Comparison of ENCODE assay signal across 21 cellular contexts in genomic region chr1:218123968-218124367, GRCh38.
"Had no signal": no experiment of that assay in that cellular context is flagged by ENCODE, and none has a peak within 500 bp of the region (broad histone marks: within the 10 kb centered on the region; RNA-seq: fewer than 3 reads in every experiment).

No MANE protein-coding gene starts in this region.

- H3K4me3 ChIP-seq: coronary artery, heart left ventricle, lung, tibial nerve had no signal

- H3K36me3 Mint-ChIP-seq: activated naive CD4-positive, alpha-beta T cell treated with anti-CD3 and anti-CD28 coated beads, Interleukin-2, amount 10 ng/mL, durations not matched to agents 7 days and 5 days; mesothelial cell of epicardium had no signal

- H3K36me3 ChIP-seq: heart left ventricle, tibial nerve had no signal

- DNase-seq: activated CD4-positive, alpha-beta T cell treated with anti-CD3 and anti-CD28 coated beads, Interleukin-2, amount 10 ng/mL, durations not matched to agents 7 days and 5 days; activated CD8-positive, alpha-beta memory T cell treated with anti-CD3 and anti-CD28 coated beads, Interleukin-2, amount 50 U/mL, for 4 hours; activated naive CD4-positive, alpha-beta T cell treated with anti-CD3 and anti-CD28 coated beads, Interleukin-2, amount 10 ng/mL, durations not matched to agents 7 days and 5 days; activated naive CD8-positive, alpha-beta T cell treated with anti-CD3 and anti-CD28 coated beads, Interleukin-2, amount 50 U/mL, for 24 hours; activated T-cell treated with anti-CD3 and anti-CD28 coated beads, Interleukin-2, amount 50 U/mL, for 4 hours; aorta; heart left ventricle; kidney; occipital lobe; retina; stimulated activated CD4-positive, alpha-beta T cell treated with anti-CD3 and anti-CD28 coated beads, Interleukin-2, amount 100 ng/mL, for 24 hours; T1000 had no signal

- H3K27me3 Mint-ChIP-seq: activated CD4-positive, alpha-beta T cell treated with anti-CD3 and anti-CD28 coated beads, Interleukin-2, amount 10 ng/mL, durations not matched to agents 7 days and 5 days; activated naive CD4-positive, alpha-beta T cell treated with anti-CD3 and anti-CD28 coated beads, Interleukin-2, amount 10 ng/mL, durations not matched to agents 7 days and 5 days; activated naive CD8-positive, alpha-beta T cell treated with anti-CD3 and anti-CD28 coated beads, Interleukin-2, amount 50 U/mL, for 24 hours; central memory CD8-positive, alpha-beta T cell; stimulated activated naive CD8-positive, alpha-beta T cell treated with anti-CD3 and anti-CD28 coated beads, Interleukin-15, Interleukin-2, amounts not matched to agents 100 ng/mL and 50 ng/mL, for 24 hours had no signal

- ATAC-seq: activated CD4-positive, CD25-positive, alpha-beta regulatory T cell treated with anti-CD3 and anti-CD28 coated beads, Interleukin-2, amount 50 U/mL, for 24 hours; activated naive CD8-positive, alpha-beta T cell treated with anti-CD3 and anti-CD28 coated beads, Interleukin-2, amount 50 U/mL, for 24 hours; activated T-cell treated with anti-CD3 and anti-CD28 coated beads, Interleukin-2, amount 50 U/mL, for 4 hours; heart left ventricle; left lobe of liver had no signal

- H3K4me3 Mint-ChIP-seq: activated CD4-positive, alpha-beta T cell treated with anti-CD3 and anti-CD28 coated beads, Interleukin-2, amount 10 ng/mL, durations not matched to agents 7 days and 5 days; activated naive CD4-positive, alpha-beta T cell treated with anti-CD3 and anti-CD28 coated beads, Interleukin-2, amount 10 ng/mL, durations not matched to agents 7 days and 5 days; activated naive CD8-positive, alpha-beta T cell treated with anti-CD3 and anti-CD28 coated beads, Interleukin-2, amount 50 U/mL, for 24 hours; activated T-cell treated with anti-CD3 and anti-CD28 coated beads, Interleukin-2, amount 50 U/mL, for 4 hours; central memory CD8-positive, alpha-beta T cell; mesothelial cell of epicardium; nephron; stimulated activated naive CD8-positive, alpha-beta T cell treated with anti-CD3 and anti-CD28 coated beads, Interleukin-15, Interleukin-2, amounts not matched to agents 100 ng/mL and 50 ng/mL, for 24 hours had no signal

- H3K27ac Mint-ChIP-seq: activated CD4-positive, alpha-beta T cell treated with anti-CD3 and anti-CD28 coated beads, Interleukin-2, amount 10 ng/mL, durations not matched to agents 7 days and 5 days; activated naive CD4-positive, alpha-beta T cell treated with anti-CD3 and anti-CD28 coated beads, Interleukin-2, amount 10 ng/mL, durations not matched to agents 7 days and 5 days; activated naive CD8-positive, alpha-beta T cell treated with anti-CD3 and anti-CD28 coated beads, Interleukin-2, amount 50 U/mL, for 24 hours; mesothelial cell of epicardium; nephron; stimulated activated naive CD8-positive, alpha-beta T cell treated with anti-CD3 and anti-CD28 coated beads, Interleukin-15, Interleukin-2, amounts not matched to agents 100 ng/mL and 50 ng/mL, for 24 hours had no signal

- H3K27ac ChIP-seq: coronary artery, heart left ventricle, tibial nerve had no signal

- H3K4me1 Mint-ChIP-seq: activated CD4-positive, alpha-beta T cell treated with anti-CD3 and anti-CD28 coated beads, Interleukin-2, amount 10 ng/mL, durations not matched to agents 7 days and 5 days; activated naive CD4-positive, alpha-beta T cell treated with anti-CD3 and anti-CD28 coated beads, Interleukin-2, amount 10 ng/mL, durations not matched to agents 7 days and 5 days; activated naive CD8-positive, alpha-beta T cell treated with anti-CD3 and anti-CD28 coated beads, Interleukin-2, amount 50 U/mL, for 24 hours; central memory CD8-positive, alpha-beta T cell; mesothelial cell of epicardium; nephron had no signal

- H3K4me1 ChIP-seq: heart left ventricle, tibial nerve had no signal

- H3K9me3 ChIP-seq: heart left ventricle, tibial nerve had no signal

- H3K27me3 ChIP-seq: heart left ventricle, tibial nerve had no signal

- H3K9me3 Mint-ChIP-seq: activated CD4-positive, alpha-beta T cell treated with anti-CD3 and anti-CD28 coated beads, Interleukin-2, amount 10 ng/mL, durations not matched to agents 7 days and 5 days; activated naive CD4-positive, alpha-beta T cell treated with anti-CD3 and anti-CD28 coated beads, Interleukin-2, amount 10 ng/mL, durations not matched to agents 7 days and 5 days; activated naive CD8-positive, alpha-beta T cell treated with anti-CD3 and anti-CD28 coated beads, Interleukin-2, amount 50 U/mL, for 24 hours; activated T-cell treated with anti-CD3 and anti-CD28 coated beads, Interleukin-2, amount 50 U/mL, for 4 hours; central memory CD8-positive, alpha-beta T cell; mesothelial cell of epicardium; nephron; stimulated activated naive CD8-positive, alpha-beta T cell treated with anti-CD3 and anti-CD28 coated beads, Interleukin-15, Interleukin-2, amounts not matched to agents 100 ng/mL and 50 ng/mL, for 24 hours had no signal
